Comparison of ENCODE assay signal across 1 cellular context in genomic region chr2:117359266-117359970, GRCh38.
TF ChIP-seq lines count a peak whose summit lies in the region.

No MANE protein-coding gene starts in this region.

TF ChIP-seq in GM23338, 12 proteins besides CTCF, POLR2A, EP300 and RAD21 (continued from another document):
- no peak for TF ChIP-seq EZH2phosphoT487 (IDR thresholded peaks at IDR 0.05; ENCODE audit: unreplicated experiment)
- TF ChIP-seq, protein P1, sequence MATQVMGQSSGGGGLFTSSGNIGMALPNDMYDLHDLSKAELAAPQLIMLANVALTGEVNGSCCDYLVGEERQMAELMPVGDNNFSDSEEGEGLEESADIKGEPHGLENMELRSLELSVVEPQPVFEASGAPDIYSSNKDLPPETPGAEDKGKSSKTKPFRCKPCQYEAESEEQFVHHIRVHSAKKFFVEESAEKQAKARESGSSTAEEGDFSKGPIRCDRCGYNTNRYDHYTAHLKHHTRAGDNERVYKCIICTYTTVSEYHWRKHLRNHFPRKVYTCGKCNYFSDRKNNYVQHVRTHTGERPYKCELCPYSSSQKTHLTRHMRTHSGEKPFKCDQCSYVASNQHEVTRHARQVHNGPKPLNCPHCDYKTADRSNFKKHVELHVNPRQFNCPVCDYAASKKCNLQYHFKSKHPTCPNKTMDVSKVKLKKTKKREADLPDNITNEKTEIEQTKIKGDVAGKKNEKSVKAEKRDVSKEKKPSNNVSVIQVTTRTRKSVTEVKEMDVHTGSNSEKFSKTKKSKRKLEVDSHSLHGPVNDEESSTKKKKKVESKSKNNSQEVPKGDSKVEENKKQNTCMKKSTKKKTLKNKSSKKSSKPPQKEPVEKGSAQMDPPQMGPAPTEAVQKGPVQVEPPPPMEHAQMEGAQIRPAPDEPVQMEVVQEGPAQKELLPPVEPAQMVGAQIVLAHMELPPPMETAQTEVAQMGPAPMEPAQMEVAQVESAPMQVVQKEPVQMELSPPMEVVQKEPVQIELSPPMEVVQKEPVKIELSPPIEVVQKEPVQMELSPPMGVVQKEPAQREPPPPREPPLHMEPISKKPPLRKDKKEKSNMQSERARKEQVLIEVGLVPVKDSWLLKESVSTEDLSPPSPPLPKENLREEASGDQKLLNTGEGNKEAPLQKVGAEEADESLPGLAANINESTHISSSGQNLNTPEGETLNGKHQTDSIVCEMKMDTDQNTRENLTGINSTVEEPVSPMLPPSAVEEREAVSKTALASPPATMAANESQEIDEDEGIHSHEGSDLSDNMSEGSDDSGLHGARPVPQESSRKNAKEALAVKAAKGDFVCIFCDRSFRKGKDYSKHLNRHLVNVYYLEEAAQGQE (IDR thresholded peaks at IDR 0.05; ENCODE audit: unreplicated experiment), result no peak
